In the genomic region with DNA sequence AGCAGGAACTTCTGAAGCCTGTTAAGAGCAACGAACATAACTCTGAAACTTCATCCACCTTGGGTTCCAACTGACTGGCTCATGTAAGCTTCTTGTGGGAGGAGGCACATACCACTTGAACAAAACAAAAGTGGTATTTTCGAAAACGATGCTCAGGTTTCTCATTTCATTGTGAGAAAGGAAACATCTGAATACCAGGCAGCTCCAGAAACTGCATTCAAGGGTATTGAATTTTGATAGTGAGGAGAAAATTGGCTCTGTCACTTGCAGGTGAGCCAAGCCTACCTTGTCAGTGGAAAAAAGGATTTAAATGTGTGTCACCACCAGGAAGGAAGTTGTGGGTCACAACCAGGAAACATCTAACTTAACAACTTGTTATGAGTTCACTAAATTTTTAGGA, we compare ENCODE assay signal across 1 cellular context.
TF ChIP-seq lines count a peak whose summit lies in the region.

No MANE protein-coding gene starts in this region.

TF ChIP-seq in WTC11, 78 proteins besides CTCF, POLR2A, EP300 and RAD21 (continued from another document):
- TF ChIP-seq ATF6 (CRISPR knock-in tag; IDR thresholded peaks at IDR 0.05) = no peak
- TF ChIP-seq, protein P1, sequence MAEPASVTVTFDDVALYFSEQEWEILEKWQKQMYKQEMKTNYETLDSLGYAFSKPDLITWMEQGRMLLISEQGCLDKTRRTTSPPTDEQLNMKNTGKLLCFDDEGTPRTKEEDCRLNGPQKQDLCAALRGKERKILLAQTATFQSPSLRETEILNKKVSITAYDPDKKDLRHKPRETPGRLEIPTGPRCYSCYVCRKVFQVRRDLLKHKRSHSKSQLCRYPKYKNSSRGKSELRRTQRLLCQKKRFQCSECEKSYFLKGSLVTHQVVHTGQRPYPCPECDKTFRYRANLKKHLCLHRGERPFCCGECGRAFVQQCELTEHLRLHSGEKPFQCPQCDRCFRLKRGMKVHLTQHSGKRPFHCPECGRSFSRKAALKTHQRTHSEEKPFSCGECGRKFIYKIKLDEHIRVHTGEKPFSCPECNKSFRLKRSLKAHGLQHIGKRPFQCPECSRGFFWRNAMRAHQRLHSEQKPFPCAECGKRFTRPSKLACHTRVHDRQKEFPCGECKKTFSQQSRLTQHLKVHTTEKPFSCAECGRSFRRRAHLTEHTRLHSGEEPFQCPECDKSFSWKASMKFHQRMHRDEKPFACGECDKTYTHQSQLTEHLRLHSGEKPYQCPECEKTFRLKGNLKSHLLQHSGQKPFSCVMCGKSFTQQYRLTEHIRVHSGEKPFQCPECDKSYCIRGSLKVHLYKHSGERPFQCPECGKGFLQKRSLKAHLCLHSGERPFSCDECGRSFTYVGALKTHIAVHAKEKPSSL (CRISPR knock-in tag; conservative IDR thresholded peaks at IDR 0.05) = no peak
